ENCODE assay signal across 2 cellular contexts in genomic region chr19:39695759-39696158, GRCh38.
TF ChIP-seq lines count a peak whose summit lies in the region.

No MANE protein-coding gene starts in this region.

TF ChIP-seq in HepG2, 621 proteins besides CTCF, POLR2A, EP300 and RAD21 (continues in another document):
- TF ChIP-seq SOX5 (CRISPR knock-in tag; IDR thresholded peaks at IDR 0.05; ENCODE audit: borderline replicate concordance) (peak; percentile 63; the same call in 1 of the 2 replicates), ZNF34 (CRISPR knock-in tag; IDR thresholded peaks at IDR 0.05; ENCODE audit: borderline replicate concordance) (no peak), ZMAT5 (CRISPR knock-in tag; IDR thresholded peaks at IDR 0.05; ENCODE audit: borderline replicate concordance, low read depth) (no peak), MTA3 (CRISPR knock-in tag; IDR thresholded peaks at IDR 0.05) (no peak), NFE2 (CRISPR knock-in tag; IDR thresholded peaks at IDR 0.05) (no peak), FOXJ3 (CRISPR knock-in tag; IDR thresholded peaks at IDR 0.05; ENCODE audit: borderline replicate concordance) (peak; percentile 50; the same call in 1 of the 2 replicates), HNF1B (CRISPR knock-in tag; IDR thresholded peaks at IDR 0.05) (no peak), ZNF792 (CRISPR knock-in tag; IDR thresholded peaks at IDR 0.05) (peak; percentile 58; the same call in 1 of the 2 replicates), USF2 (IDR thresholded peaks at IDR 0.05; ENCODE audit: low read depth, low read length) (no peak), USF2 (CRISPR knock-in tag; IDR thresholded peaks at IDR 0.05; ENCODE audit: borderline replicate concordance) (no peak), ZNF3 (CRISPR knock-in tag; IDR thresholded peaks at IDR 0.05) (no peak), ZNF256 (CRISPR knock-in tag; conservative IDR thresholded peaks at IDR 0.05) (no peak), ARID5B (CRISPR knock-in tag; IDR thresholded peaks at IDR 0.05) (peak; percentile 75), NFYC (CRISPR knock-in tag; IDR thresholded peaks at IDR 0.05) (no peak), ZNF512 (CRISPR knock-in tag; IDR thresholded peaks at IDR 0.05) (no peak), CHD4 (IDR thresholded peaks at IDR 0.05; ENCODE audit: borderline replicate concordance, low read length) (no peak), SCMH1 (CRISPR knock-in tag; IDR thresholded peaks at IDR 0.05; ENCODE audit: borderline replicate concordance) (no peak), RARA (CRISPR knock-in tag; IDR thresholded peaks at IDR 0.05) (peak; percentile 74), TAF15 (IDR thresholded peaks at IDR 0.05; ENCODE audit: low read depth, low read length, poor library complexity, severe bottlenecking) (no peak), GFI1 (CRISPR knock-in tag; IDR thresholded peaks at IDR 0.05; ENCODE audit: borderline replicate concordance) (no peak), HNF4G (IDR thresholded peaks at IDR 0.05; ENCODE audit: borderline replicate concordance, low read depth, low read length) (0 out of 2 replicates have a peak, but pooled peaks have one; percentile 21), HNF4G (CRISPR knock-in tag; IDR thresholded peaks at IDR 0.05; ENCODE audit: borderline replicate concordance, low read depth) (no peak)

TF ChIP-seq in H1, 55 proteins besides CTCF, POLR2A, EP300 and RAD21:
- TF ChIP-seq CBX8 (IDR thresholded peaks at IDR 0.05; ENCODE audit: borderline replicate concordance, low read depth, low read length) (no peak), EZH2 (IDR thresholded peaks at IDR 0.05; ENCODE audit: low read depth, low read length, severe bottlenecking) (no peak), KDM1A (IDR thresholded peaks at IDR 0.05; ENCODE audit: borderline replicate concordance, low read length) (no peak), GTF2F1 (IDR thresholded peaks at IDR 0.05; ENCODE audit: borderline replicate concordance, low read depth, low read length) (no peak), TCF12 (IDR thresholded peaks at IDR 0.05; ENCODE audit: low read depth, low read length) (no peak), TEAD4 (IDR thresholded peaks at IDR 0.05; ENCODE audit: low read depth, low read length) (no peak), POU5F1 (IDR thresholded peaks at IDR 0.05; ENCODE audit: low read depth, low read length) (no peak), CEBPB (IDR thresholded peaks at IDR 0.05; ENCODE audit: low read depth, low read length) (no peak), SAP30 (IDR thresholded peaks at IDR 0.05; ENCODE audit: insufficient read depth, insufficient replicate concordance, low read length) (no peak), RNF2 (IDR thresholded peaks at IDR 0.05; ENCODE audit: borderline replicate concordance, low read depth, low read length, missing control alignments, poor library complexity, severe bottlenecking) (no peak), E2F6 (IDR thresholded peaks at IDR 0.05) (no peak), CBX5 (IDR thresholded peaks at IDR 0.05; ENCODE audit: low read depth, low read length) (no peak), RBBP5 (IDR thresholded peaks at IDR 0.05; ENCODE audit: borderline replicate concordance, low read depth, low read length) (no peak), TAF1 (IDR thresholded peaks at IDR 0.05; ENCODE audit: low read depth, low read length) (no peak), BACH1 (IDR thresholded peaks at IDR 0.05; ENCODE audit: low read length) (no peak), SIX5 (IDR thresholded peaks at IDR 0.05; ENCODE audit: low read depth, low read length) (no peak), USF2 (IDR thresholded peaks at IDR 0.05; ENCODE audit: low read length) (no peak), MAX (IDR thresholded peaks at IDR 0.05) (no peak), PHF8 (conservative IDR thresholded peaks at IDR 0.05; ENCODE audit: low read depth, low read length) (no peak), ASH2L (IDR thresholded peaks at IDR 0.05; ENCODE audit: low read length) (no peak)
